27 cellular contexts compared by ENCODE assay signal in genomic region chr10:19096674-19097073, GRCh38. TPM values are rescaled to one million over a fixed set of nuclear protein-coding genes. Genes with fewer than 3 reads are reported as not detected.
"Had no signal": no experiment of that assay in that cellular context is flagged by ENCODE, and none has a peak within 500 bp of the region (broad histone marks: within the 10 kb centered on the region; RNA-seq: fewer than 3 reads in every experiment).

No MANE protein-coding gene starts in this region.

- H3K27ac Mint-ChIP-seq: dendritic cell treated with granulocyte-macrophage colony-stimulating factor and Interleukin-4, amounts not matched to agents 40 ng/mL and 50 ng/mL, for 4 days; endodermal cell; mesothelial cell of epicardium; naive B cell; nephron; stimulated activated effector memory CD8-positive, alpha-beta T cell treated with anti-CD3 and anti-CD28 coated beads, Interleukin-12 subunit alpha, Interleukin-12 subunit beta, amount 100 ng/mL, for 72 hours had no signal

- H3K4me1 Mint-ChIP-seq: mesothelial cell of epicardium; naive B cell; nephron; stimulated activated effector memory CD8-positive, alpha-beta T cell treated with anti-CD3 and anti-CD28 coated beads, Interleukin-12 subunit alpha, Interleukin-12 subunit beta, amount 100 ng/mL, for 72 hours had no signal

- H3K4me3 Mint-ChIP-seq: dendritic cell treated with granulocyte-macrophage colony-stimulating factor and Interleukin-4, amounts not matched to agents 40 ng/mL and 50 ng/mL, for 4 days; endodermal cell; mesothelial cell of epicardium; naive B cell; nephron; stimulated activated effector memory CD8-positive, alpha-beta T cell treated with anti-CD3 and anti-CD28 coated beads, Interleukin-12 subunit alpha, Interleukin-12 subunit beta, amount 100 ng/mL, for 72 hours had no signal

- H3K27me3 Mint-ChIP-seq: dendritic cell treated with granulocyte-macrophage colony-stimulating factor and Interleukin-4, amounts not matched to agents 40 ng/mL and 50 ng/mL, for 4 days; naive B cell had no signal

- H3K9me3 Mint-ChIP-seq: mesothelial cell of epicardium had no signal

- DNase-seq: colonic mucosa; effector CD8-positive, alpha-beta T cell; endodermal cell; foreskin fibroblast; gastrocnemius medialis; heart left ventricle; kidney; left lung; mesenchymal stem cell; mucosa of descending colon; naive B cell; nucleus accumbens; psoas muscle; right cardiac atrium; sigmoid colon; stimulated activated CD4-positive, alpha-beta T cell treated with anti-CD3 and anti-CD28 coated beads, Interleukin-2, amount 100 ng/mL, for 24 hours; stimulated activated CD4-positive, alpha-beta T cell treated with anti-CD3 and anti-CD28 coated beads, Interleukin-4, amount 100 ng/mL, for 24 hours; stimulated activated naive CD4-positive, alpha-beta T cell treated with Interleukin-2 at 50 U/mL for 16 hours; stomach; tibial artery; upper lobe of left lung had no signal

- ATAC-seq: esophagus mucosa; gastrocnemius medialis; heart left ventricle; left lung; mucosa of descending colon; psoas muscle; right cardiac atrium; stimulated activated effector memory CD8-positive, alpha-beta T cell treated with anti-CD3 and anti-CD28 coated beads, Interleukin-12 subunit alpha, Interleukin-12 subunit beta, amount 100 ng/mL, for 72 hours had no signal

- H3K36me3 Mint-ChIP-seq: mesothelial cell of epicardium; naive B cell; stimulated activated effector memory CD8-positive, alpha-beta T cell treated with anti-CD3 and anti-CD28 coated beads, Interleukin-12 subunit alpha, Interleukin-12 subunit beta, amount 100 ng/mL, for 72 hours had no signal

RNA-seq across cellular contexts. Expression of gene MALRD1, which starts 48.1 kb away (rescaled TPM):
- total RNA-seq: lung microvascular endothelial cell had no signal
